In genomic region chr1:206691604-206692003, GRCh38 we compare ENCODE assay signal across 12 cellular contexts. TPM values are rescaled to one million over a fixed set of nuclear protein-coding genes. Genes with fewer than 3 reads are reported as not detected.
DNase-seq lines count a peak whose midpoint lies in the region; ATAC-seq, FAIRE-seq and TF ChIP-seq lines count a peak whose summit lies in the region.
"Had no signal": no experiment of that assay in that cellular context is flagged by ENCODE, and none has a peak within 500 bp of the region (broad histone marks: within the 10 kb centered on the region; RNA-seq: fewer than 3 reads in every experiment).

No MANE protein-coding gene starts in this region.

- peaks cover 84% of the 10 kb centered on the region for H3K4me1 ChIP-seq in Caco-2
- H3K4me1 ChIP-seq in kidney (ENCODE audit: control insufficient read depth in 1 of 2, insufficient read depth in 1 of 2, low read depth in 1 of 2, low read length in 2 of 2): peaks cover 80 to 89% of the 10 kb centered on the region in 2 donors
- peaks cover 100% of the 10 kb centered on the region for H3K4me1 ChIP-seq in psoas muscle

- intact Hi-C loops in Caco-2 (cut with micrococcal nuclease; ENCODE audit: unreplicated experiment) (no loop called here), kidney (cut with DNase I) (no loop called here), psoas muscle (cut with DNase I) (no loop called here), dorsolateral prefrontal cortex (cut with DNase I) (no loop called here)

- FAIRE-seq in kidney (lab: Jason Lieb, UNC): no peak

- H3K27me3 ChIP-seq in Caco-2 (replicated peaks; ENCODE audit: control insufficient read depth, insufficient read depth, low read length) (no peaks in the 10 kb centered on the region), psoas muscle (ENCODE audit: insufficient read depth in 3 of 3, low read length in 2 of 3) (no peaks in the 10 kb centered on the region), dorsolateral prefrontal cortex (no peaks in the 10 kb centered on the region)

- CTCF ChIA-PET in Caco-2 (lab: Charles Lee): interaction anchor here (0.9 to 1.5 kb wide), 3 partner anchors 17 to 61 kb away, joined by 3 to 4 read pairs (median 4); no protein-coding TSS in a partner anchor

- 12 to 29% (median 19%) methylated on average over 8 of the region's 8 CpGs for WGBS in psoas muscle, 3 donors

- DNase-seq in Caco-2 (peak; percentile 66 to 73), kidney (peak; percentile 81), psoas muscle (peak; percentile 69 to 82), middle frontal gyrus (ENCODE audit: extremely low spot score, low spot score) (no peak), GM19240 (ENCODE audit: insufficient read length, low spot score) (no peak), dorsolateral prefrontal cortex (no peak)
- DNase-seq in stimulated activated CD4-positive, alpha-beta T cell treated with anti-CD3 and anti-CD28 coated beads, Interleukin-4, amount 100 ng/mL, for 1 hour: no peak
- DNase-seq: activated CD4-positive, alpha-beta T cell treated with anti-CD3 and anti-CD28 coated beads for 36 hours; activated gamma-delta T cell; central memory CD4-positive, alpha-beta T cell; NCI-H1105 treated with DMSO at 0.1 percent for 48 hours had no signal

- H3K4me3 Mint-ChIP-seq in Caco-2 (ENCODE audit: unreplicated experiment): peak overlapping the region; percentile 30
- H3K4me3 Mint-ChIP-seq: activated CD4-positive, alpha-beta T cell treated with anti-CD3 and anti-CD28 coated beads for 36 hours had no signal

- peaks cover 17% of the 10 kb centered on the region for H3K36me3 Mint-ChIP-seq in Caco-2 (ENCODE audit: insufficient read depth, unreplicated experiment)

- H3K9me3 ChIP-seq in Caco-2: no peaks in the 10 kb centered on the region
- H3K9me3 ChIP-seq in kidney (ENCODE audit: control insufficient read depth in 1 of 2, low read length in 2 of 2): no peaks in the 10 kb centered on the region
- no peaks in the 10 kb centered on the region for H3K9me3 ChIP-seq in psoas muscle

- H3K4me3 ChIP-seq in Caco-2 (ENCODE audit: low read depth, low read length) (no peak overlapping the region), kidney (ENCODE audit: low read length in 2 of 2) (peak overlapping the region; percentile 32 to 40), psoas muscle (peak overlapping the region; percentile 52), dorsolateral prefrontal cortex (peak overlapping the region in 2 of 59 donors; percentile 12 to 30)

- no peaks in the 10 kb centered on the region for H3K9me3 Mint-ChIP-seq in Caco-2 (ENCODE audit: unreplicated experiment)

- peak overlapping the region; percentile 75 for H3K27ac Mint-ChIP-seq in Caco-2 (ENCODE audit: unreplicated experiment)
- H3K27ac Mint-ChIP-seq: activated CD4-positive, alpha-beta T cell treated with anti-CD3 and anti-CD28 coated beads for 36 hours had no signal

- POLR2A ChIA-PET in Caco-2 (lab: Charles Lee): no interaction called here

- H3K27ac ChIP-seq in cingulate gyrus (ENCODE audit: low read depth, low read length): peak overlapping the region; percentile 12
- H3K27ac ChIP-seq in kidney (ENCODE audit: low read depth in 2 of 2, low read length in 2 of 2): peak overlapping the region; percentile 89 to 92
- peak overlapping the region; percentile 98 for H3K27ac ChIP-seq in psoas muscle
- peak overlapping the region in 27 of 59 donors; percentile 1 to 82 (median 46) for H3K27ac ChIP-seq in dorsolateral prefrontal cortex

- peak; percentile 65 to 73 (median 72) for ATAC-seq in psoas muscle
- ATAC-seq: activated CD4-positive, alpha-beta T cell treated with anti-CD3 and anti-CD28 coated beads for 36 hours had no signal

- no peaks in the 10 kb centered on the region; the same call in 1 of the 2 replicates for H3K36me3 ChIP-seq in Caco-2 (ENCODE audit: control insufficient read depth, insufficient read depth, low read length)
- H3K36me3 ChIP-seq in kidney (ENCODE audit: control insufficient read depth in 1 of 2, insufficient read depth in 2 of 2, low read length in 2 of 2): no peaks in the 10 kb centered on the region
- peaks cover 0 to 14% of the 10 kb centered on the region in 2 donors for H3K36me3 ChIP-seq in psoas muscle (ENCODE audit: insufficient read depth in 1 of 2, low read depth in 1 of 2)

- BruUV-seq in Caco-2 (replicated peaks; lab: Mats Ljungman, UMichigan): no TSS peak

- H3K9ac ChIP-seq in kidney (ENCODE audit: low read length in 2 of 2): peak overlapping the region in 1 of 2 donors; percentile 78

- peaks cover 83% of the 10 kb centered on the region for H3K4me1 Mint-ChIP-seq in Caco-2 (ENCODE audit: low read depth, unreplicated experiment)

- no peak for TF ChIP-seq CTCF in Caco-2 (IDR thresholded peaks at IDR 0.05; ENCODE audit: insufficient read depth in 1 of 2, low read depth in 1 of 2, low read length in 1 of 2, severe bottlenecking in 1 of 2, unreplicated experiment in 1 of 2)
- no peak for TF ChIP-seq CTCF in kidney (IDR thresholded peaks at IDR 0.05; ENCODE audit: borderline replicate concordance, extremely low read depth, insufficient read depth)
- TF ChIP-seq CTCF in psoas muscle (IDR thresholded peaks at IDR 0.05): no peak
- TF ChIP-seq CTCF in dorsolateral prefrontal cortex (IDR thresholded peaks at IDR 0.05 in 54 of 56, conservative IDR thresholded peaks at IDR 0.05 in 2 of 56; ENCODE audit: low read depth in 1 of 56, partially characterized antibody in 56 of 56): no peak

- no peaks in the 10 kb centered on the region for H3K27me3 Mint-ChIP-seq in Caco-2 (ENCODE audit: insufficient read depth, unreplicated experiment)
- H3K27me3 Mint-ChIP-seq: activated CD4-positive, alpha-beta T cell treated with anti-CD3 and anti-CD28 coated beads for 36 hours had no signal

RNA-seq across cellular contexts. Expression of gene MAPKAPK2, which starts 6.9 kb away (rescaled TPM):
- 88.2 and 96.8 TPM in 2 replicates for total RNA-seq in Caco-2 (2022)
- total RNA-seq in kidney: 113 TPM
- 84.5 TPM for polyA plus RNA-seq in kidney (ENCODE audit: insufficient read depth, low read depth, low replicate concordance)
- 100 to 1,000 TPM in 3 of 4 donors, 10 to 100 TPM in 1; 89.4 to 198 (median 167) TPM for total RNA-seq in psoas muscle
- polyA plus RNA-seq in psoas muscle: 100 to 1,000 TPM; 108 to 191 (median 112) TPM
- total RNA-seq in dorsolateral prefrontal cortex: 10 to 100 TPM; 15.8 to 65.6 (median 28.3) TPM

RNA-seq across cellular contexts. Expression of gene DYRK3, which starts 56.3 kb away (rescaled TPM):
- total RNA-seq in Caco-2 (2022) (0.16 TPM in 1 of 2 replicates, not detected in the other), kidney (12.7 TPM), psoas muscle (1 to 10 TPM in 3 of 4 donors, under 1 TPM in 1; 0.57 to 2.0 (median 1.4) TPM), dorsolateral prefrontal cortex (10 to 100 TPM in 3 of 120 experiments, 1 to 10 TPM in 117; 2.4 to 12.2 (median 5.3) TPM)
- polyA plus RNA-seq in kidney (ENCODE audit: insufficient read depth, low read depth, low replicate concordance) (3.5 TPM), psoas muscle (1 to 10 TPM in 2 of 3 donors, under 1 TPM in 1; 0.25 to 1.2 (median 1.0) TPM)

Comparison
In these comparisons a context has a peak if more than half of its experiments do, and no peak if none do; other contexts are left out.
1. DNase-seq: peak in Caco-2 (2 of 2), kidney (single experiment) and psoas muscle (2 of 2); none in middle frontal gyrus (single experiment), GM19240 (single experiment), dorsolateral prefrontal cortex (0 of 10) and stimulated activated CD4-positive, alpha-beta T cell treated with anti-CD3 and anti-CD28 coated beads, Interleukin-4, amount 100 ng/mL, for 1 hour (single experiment).